In genomic region chr11:115222218-115222862, GRCh38 we compare ENCODE assay signal across 8 cellular contexts.
DNase-seq lines count a peak whose midpoint lies in the region; ATAC-seq and TF ChIP-seq lines count a peak whose summit lies in the region.

No MANE protein-coding gene starts in this region.

- H3K27ac Mint-ChIP-seq in glutamatergic neuron (ENCODE audit: unreplicated experiment), result no peak overlapping the region

- intact Hi-C loops in left ventricle myocardium superior (cut with micrococcal nuclease), result no loop called here

- H3K27me3 Mint-ChIP-seq in glutamatergic neuron (ENCODE audit: unreplicated experiment), result peaks cover 27% of the 10 kb centered on the region

- ATAC-seq in HG03460 (IDR thresholded peaks at IDR 0.05; ENCODE audit: unreplicated experiment) (peak; percentile 94), left ventricle myocardium superior (no peak)

- H3K4me1 Mint-ChIP-seq in glutamatergic neuron (ENCODE audit: low read depth, unreplicated experiment), result peaks cover 18% of the 10 kb centered on the region

- peaks cover 7% of the 10 kb centered on the region for H3K36me3 Mint-ChIP-seq in glutamatergic neuron (ENCODE audit: unreplicated experiment)

- H3K4me3 Mint-ChIP-seq in glutamatergic neuron (ENCODE audit: unreplicated experiment), result no peak overlapping the region

- TF ChIP-seq CTCF in GM20000 (IDR thresholded peaks at IDR 0.05; ENCODE audit: extremely low read depth, missing control alignments) (no peak), glutamatergic neuron (IDR thresholded peaks at IDR 0.05; ENCODE audit: partially characterized antibody, unreplicated experiment) (no peak)

- peaks cover 47% of the 10 kb centered on the region for H3K9me3 Mint-ChIP-seq in glutamatergic neuron (ENCODE audit: unreplicated experiment)

- DNase-seq in NCI-H2171 treated with DMSO at 0.1 percent for 48 hours (lab: John Stamatoyannopoulos, UW) (peak; percentile 62), NCI-H2171 (lab: John Stamatoyannopoulos, UW) (no peak), GM20000 (ENCODE audit: low spot score) (peak; percentile 73), RKO (ENCODE audit: low spot score) (peak; percentile 73), germinal center (ENCODE audit: low spot score) (peak; percentile 27), left ventricle myocardium superior (no peak), glutamatergic neuron (no peak)

Comparison
In these comparisons a context has a peak if more than half of its experiments do, and no peak if none do; other contexts are left out.
1. DNase-seq: peak in NCI-H2171 treated with DMSO at 0.1 percent for 48 hours (single experiment), GM20000 (single experiment), RKO (single experiment) and germinal center (single experiment); none in NCI-H2171 (single experiment), left ventricle myocardium superior (single experiment) and glutamatergic neuron (single experiment).